In the genomic region with DNA sequence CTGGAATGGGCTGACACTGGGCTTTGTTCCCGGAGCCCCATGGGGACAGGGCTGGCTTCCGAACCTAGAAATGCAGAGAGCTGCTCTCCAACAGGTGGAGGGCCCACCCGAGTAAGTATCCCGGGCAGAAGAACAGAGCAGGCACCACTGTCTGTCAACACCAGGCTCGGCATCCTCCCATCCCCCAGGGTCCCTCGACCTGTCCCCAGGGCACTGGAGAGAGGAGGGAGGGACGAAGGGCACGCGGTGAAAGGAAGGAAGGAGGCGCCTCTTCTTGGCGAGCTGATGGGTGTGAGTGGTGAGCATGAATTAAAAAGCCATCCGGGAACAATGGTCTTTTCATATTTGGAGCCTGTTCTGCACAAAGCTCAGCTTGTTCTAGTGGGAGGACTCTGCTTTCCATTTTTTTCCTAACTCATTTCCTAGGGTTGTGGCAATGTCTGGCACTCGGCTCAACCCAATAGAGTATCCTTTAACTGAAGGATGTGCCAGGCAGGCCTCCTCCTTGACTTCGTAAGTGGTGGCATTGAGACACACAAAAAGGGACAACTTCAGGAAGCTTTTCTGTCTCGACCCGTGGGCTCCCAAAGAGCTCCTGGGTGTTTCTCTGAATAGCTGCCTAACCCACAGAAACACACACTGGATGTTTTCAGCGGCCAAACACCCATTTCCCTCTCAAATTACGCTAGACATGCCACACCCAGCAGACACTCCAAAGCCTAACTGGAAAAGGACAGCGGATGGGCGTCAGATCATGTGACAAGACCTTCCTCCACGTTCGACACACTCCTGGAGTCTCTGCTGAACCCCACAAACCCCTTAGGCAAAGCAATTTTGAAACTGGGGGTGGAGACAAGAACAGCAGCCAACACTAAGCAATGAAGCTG, we compare ENCODE assay signal across 11 cellular contexts. TPM values are rescaled to one million over a fixed set of nuclear protein-coding genes. Genes with fewer than 3 reads are reported as not detected.
DNase-seq lines count a peak whose midpoint lies in the region; ATAC-seq and TF ChIP-seq lines count a peak whose summit lies in the region.
"Had no signal": no experiment of that assay in that cellular context is flagged by ENCODE, and none has a peak within 500 bp of the region (broad histone marks: within the 10 kb centered on the region; RNA-seq: fewer than 3 reads in every experiment).

No MANE protein-coding gene starts in this region.

- H3K14ac ChIP-seq in trophoblast cell (ENCODE audit: low read length) = no peak overlapping the region

- H3K9me3 ChIP-seq in trophoblast cell (ENCODE audit: insufficient read depth, low read depth, low read length) = peaks cover 4% of the 10 kb centered on the region

- H3K18ac ChIP-seq in trophoblast cell (ENCODE audit: low read length) = peak overlapping the region; percentile 54

- no peak overlapping the region for H2AFZ ChIP-seq in trophoblast cell (ENCODE audit: insufficient read depth, low read length, poor library complexity)

- no peak overlapping the region for H2BK120ac ChIP-seq in trophoblast cell (ENCODE audit: insufficient read depth, low read length, poor library complexity)

- H3K4me2 ChIP-seq in trophoblast cell (ENCODE audit: low read length) = peak overlapping the region; percentile 10

- H3K4me1 Mint-ChIP-seq in CD14-positive monocyte = peaks cover 55% of the 10 kb centered on the region
- peaks cover 9% of the 10 kb centered on the region for H3K4me1 Mint-ChIP-seq in glutamatergic neuron (ENCODE audit: low read depth, unreplicated experiment)
- H3K4me1 Mint-ChIP-seq in endothelial cell (ENCODE audit: unreplicated experiment) = no peaks in the 10 kb centered on the region
- H3K4me1 Mint-ChIP-seq in activated CD8-positive, alpha-beta memory T cell treated with anti-CD3 and anti-CD28 coated beads, Interleukin-2, amount 10 ng/mL, durations not matched to agents 7 days and 5 days = no peaks in the 10 kb centered on the region
- H3K4me1 Mint-ChIP-seq: activated naive CD4-positive, alpha-beta T cell treated with anti-CD3 and anti-CD28 coated beads, Interleukin-2, amount 50 U/mL, for 24 hours had no signal

- H3K23ac ChIP-seq in trophoblast cell (ENCODE audit: low read length) = no peak overlapping the region

- H3K27ac Mint-ChIP-seq in CD14-positive monocyte (peak overlapping the region in 5 of 7 donors; percentile 17 to 60 (median 37)), glutamatergic neuron (ENCODE audit: unreplicated experiment) (no peak overlapping the region), endothelial cell (ENCODE audit: unreplicated experiment) (no peak overlapping the region)
- no peak overlapping the region for H3K27ac Mint-ChIP-seq in activated CD8-positive, alpha-beta memory T cell treated with anti-CD3 and anti-CD28 coated beads, Interleukin-2, amount 10 ng/mL, durations not matched to agents 7 days and 5 days
- H3K27ac Mint-ChIP-seq: activated naive CD4-positive, alpha-beta T cell treated with anti-CD3 and anti-CD28 coated beads, Interleukin-2, amount 50 U/mL, for 24 hours had no signal

- intact Hi-C loops in CD14-positive monocyte (cut with micrococcal nuclease) = no loop called here

- TF ChIP-seq CTCF in CD14-positive monocyte (IDR thresholded peaks at IDR 0.05) = no peak
- TF ChIP-seq CTCF in glutamatergic neuron (IDR thresholded peaks at IDR 0.05; ENCODE audit: partially characterized antibody, unreplicated experiment) = no peak
- no peak for TF ChIP-seq CTCF in endothelial cell (IDR thresholded peaks at IDR 0.05; ENCODE audit: unreplicated experiment)

- no peak overlapping the region for H3K9ac ChIP-seq in trophoblast cell (ENCODE audit: low read length)

- H2BK5ac ChIP-seq in trophoblast cell (ENCODE audit: low read depth, low read length, poor library complexity) = peak overlapping the region; percentile 6

- peaks cover 41% of the 10 kb centered on the region for H3K79me1 ChIP-seq in trophoblast cell (ENCODE audit: low read length)

- H3K27ac ChIP-seq in trophoblast cell (ENCODE audit: low read depth, low read length) = peak overlapping the region; percentile 23

- peaks cover 7 to 11% of the 10 kb centered on the region in 2 donors for H3K36me3 Mint-ChIP-seq in CD14-positive monocyte
- H3K36me3 Mint-ChIP-seq in glutamatergic neuron (ENCODE audit: unreplicated experiment) = peaks cover 9% of the 10 kb centered on the region
- H3K36me3 Mint-ChIP-seq in endothelial cell (ENCODE audit: low read depth, unreplicated experiment) = peaks cover 6% of the 10 kb centered on the region
- H3K36me3 Mint-ChIP-seq in activated CD8-positive, alpha-beta memory T cell treated with anti-CD3 and anti-CD28 coated beads, Interleukin-2, amount 10 ng/mL, durations not matched to agents 7 days and 5 days = no peaks in the 10 kb centered on the region

- no peak overlapping the region for H2AK5ac ChIP-seq in trophoblast cell (ENCODE audit: low read length)

- CTCF ChIA-PET in activated CD8-positive, alpha-beta memory T cell treated with anti-CD3 and anti-CD28 coated beads, Interleukin-2, amount 10 ng/mL, durations not matched to agents 7 days and 5 days (lab: Charles Lee) = no interaction called here

- peaks cover 3 to 17% (median 11%) of the 10 kb centered on the region in 7 donors for H3K9me3 Mint-ChIP-seq in CD14-positive monocyte
- H3K9me3 Mint-ChIP-seq in glutamatergic neuron (ENCODE audit: unreplicated experiment) = no peaks in the 10 kb centered on the region
- H3K9me3 Mint-ChIP-seq in endothelial cell (ENCODE audit: unreplicated experiment) = peaks cover 4% of the 10 kb centered on the region
- H3K9me3 Mint-ChIP-seq in activated CD8-positive, alpha-beta memory T cell treated with anti-CD3 and anti-CD28 coated beads, Interleukin-2, amount 10 ng/mL, durations not matched to agents 7 days and 5 days (ENCODE audit: low read depth) = peaks cover 3% of the 10 kb centered on the region
- H3K9me3 Mint-ChIP-seq: activated naive CD4-positive, alpha-beta T cell treated with anti-CD3 and anti-CD28 coated beads, Interleukin-2, amount 50 U/mL, for 24 hours had no signal

- no peak for ATAC-seq in HG03095 (IDR thresholded peaks at IDR 0.05; ENCODE audit: unreplicated experiment)
- no peak for ATAC-seq in activated CD8-positive, alpha-beta memory T cell treated with anti-CD3 and anti-CD28 coated beads, Interleukin-2, amount 10 ng/mL, durations not matched to agents 7 days and 5 days

- H3K4me3 ChIP-seq in trophoblast cell (ENCODE audit: low read depth, low read length) = no peak overlapping the region

- DNase-seq in CD14-positive monocyte (ENCODE audit: low spot score) = no peak
- DNase-seq in RPMI7951 (ENCODE audit: low read depth) = peak; percentile 94
- peak; percentile 91 for DNase-seq in globus pallidus (ENCODE audit: low spot score)
- DNase-seq in trophoblast cell = no peak
- no peak for DNase-seq in glutamatergic neuron
- DNase-seq in endothelial cell (ENCODE audit: low spot score) = no peak
- DNase-seq in activated CD8-positive, alpha-beta memory T cell treated with anti-CD3 and anti-CD28 coated beads, Interleukin-2, amount 10 ng/mL, durations not matched to agents 7 days and 5 days = no peak
- DNase-seq: DND-41, SW 1271 had no signal

- H4K91ac ChIP-seq in trophoblast cell (ENCODE audit: low read depth, low read length) = peak overlapping the region; percentile 9

- H3K36me3 ChIP-seq in trophoblast cell (ENCODE audit: control insufficient read depth in 1 of 2, insufficient read depth in 2 of 2, low read length in 2 of 2) = peaks cover 0 to 4% of the 10 kb centered on the region in 2 experiments

- no peak overlapping the region for H4K8ac ChIP-seq in trophoblast cell (ENCODE audit: low read depth, low read length)

- no peaks in the 10 kb centered on the region for H3K27me3 ChIP-seq in trophoblast cell (ENCODE audit: insufficient read depth, low read length)

- H3K4ac ChIP-seq in trophoblast cell (ENCODE audit: low read depth, low read length) = peak overlapping the region; percentile 23

- H4K12ac ChIP-seq in trophoblast cell (ENCODE audit: low read depth, low read length) = no peak overlapping the region

- peaks cover 14% of the 10 kb centered on the region for H3K79me2 ChIP-seq in trophoblast cell (ENCODE audit: control insufficient read depth, insufficient read depth, low read length, poor library complexity)

- H3K4me1 ChIP-seq in trophoblast cell (ENCODE audit: control insufficient read depth in 1 of 2, insufficient read depth in 2 of 2, low read length in 2 of 2) = peaks cover 37 to 43% of the 10 kb centered on the region in 2 experiments

- H3K27me3 Mint-ChIP-seq in CD14-positive monocyte (ENCODE audit: low read depth in 3 of 3) (peaks cover 0 to 2% (median 0%) of the 10 kb centered on the region in 3 donors), glutamatergic neuron (ENCODE audit: unreplicated experiment) (peaks cover 9% of the 10 kb centered on the region), endothelial cell (ENCODE audit: unreplicated experiment) (peaks cover 3% of the 10 kb centered on the region)
- H3K27me3 Mint-ChIP-seq in activated CD8-positive, alpha-beta memory T cell treated with anti-CD3 and anti-CD28 coated beads, Interleukin-2, amount 10 ng/mL, durations not matched to agents 7 days and 5 days = no peaks in the 10 kb centered on the region
- H3K27me3 Mint-ChIP-seq: activated naive CD4-positive, alpha-beta T cell treated with anti-CD3 and anti-CD28 coated beads, Interleukin-2, amount 50 U/mL, for 24 hours had no signal

- WGBS in trophoblast cell (ENCODE audit: extremely low coverage, insufficient coverage, insufficient read length) = no CpG with 5 or more reads among the region's 22 CpGs

- H3K4me3 Mint-ChIP-seq in CD14-positive monocyte (peak overlapping the region in 1 of 2 donors; percentile 16), glutamatergic neuron (ENCODE audit: unreplicated experiment) (no peak overlapping the region), endothelial cell (ENCODE audit: unreplicated experiment) (no peak overlapping the region)
- no peak overlapping the region for H3K4me3 Mint-ChIP-seq in activated CD8-positive, alpha-beta memory T cell treated with anti-CD3 and anti-CD28 coated beads, Interleukin-2, amount 10 ng/mL, durations not matched to agents 7 days and 5 days
- H3K4me3 Mint-ChIP-seq: activated naive CD4-positive, alpha-beta T cell treated with anti-CD3 and anti-CD28 coated beads, Interleukin-2, amount 50 U/mL, for 24 hours had no signal

- H2BK12ac ChIP-seq in trophoblast cell (ENCODE audit: low read length) = peak overlapping the region; percentile 6

RNA-seq across cellular contexts. Expression of gene ZFHX3, which starts 47.7 kb away (rescaled TPM):
- polyA plus RNA-seq in CD14-positive monocyte = under 1 TPM; 0.42 to 0.43 TPM
- total RNA-seq in RPMI7951 (2014; rRNA removed; shearing (Covaris generic)) = 2.0 and 2.2 TPM in 2 replicates
- 36.4 and 36.5 TPM in 2 replicates for polyA plus RNA-seq in trophoblast cell (2013)
- total RNA-seq in glutamatergic neuron (ENCODE audit: unreplicated experiment) = 6.8 TPM
- total RNA-seq in endothelial cell (ENCODE audit: unreplicated experiment) = 17.7 TPM
- total RNA-seq in activated CD8-positive, alpha-beta memory T cell treated with anti-CD3 and anti-CD28 coated beads, Interleukin-2, amount 10 ng/mL, durations not matched to agents 7 days and 5 days = 1 to 10 TPM in 1 of 2 experiments, under 1 TPM in 1; 0.32 to 1.9 TPM

Comparison
In these comparisons a context has a peak if more than half of its experiments do, and no peak if none do; other contexts are left out.
1. DNase-seq: peak in RPMI7951 (single experiment) and globus pallidus (single experiment); none in CD14-positive monocyte (single experiment), trophoblast cell (0 of 2), glutamatergic neuron (single experiment), endothelial cell (single experiment) and activated CD8-positive, alpha-beta memory T cell treated with anti-CD3 and anti-CD28 coated beads, Interleukin-2, amount 10 ng/mL, durations not matched to agents 7 days and 5 days (single experiment).
2. H3K27ac Mint-ChIP-seq: peak in CD14-positive monocyte (5 of 7); none in glutamatergic neuron (single experiment), endothelial cell (single experiment) and activated CD8-positive, alpha-beta memory T cell treated with anti-CD3 and anti-CD28 coated beads, Interleukin-2, amount 10 ng/mL, durations not matched to agents 7 days and 5 days (single experiment).